ENCODE assay signal across 13 cellular contexts in genomic region chr11:65585396-65586246, GRCh38. TPM values are rescaled to one million over a fixed set of nuclear protein-coding genes. Genes with fewer than 3 reads are reported as not detected.
A peak's percentile ranks its signal among the peaks of the same experiment; 100 is the strongest.
DNase-seq lines count a peak whose midpoint lies in the region; ATAC-seq and TF ChIP-seq lines count a peak whose summit lies in the region.
"Had no signal": no experiment of that assay in that cellular context is flagged by ENCODE, and none has a peak within 500 bp of the region (broad histone marks: within the 10 kb centered on the region; RNA-seq: fewer than 3 reads in every experiment).

No MANE protein-coding gene starts in this region.

- TF ChIP-seq CTCF in esophagus muscularis mucosa (IDR thresholded peaks at IDR 0.05) (no peak), stomach (IDR thresholded peaks at IDR 0.05) (no peak)

- TF ChIP-seq EP300 in esophagus muscularis mucosa (IDR thresholded peaks at IDR 0.05), result no peak
- TF ChIP-seq EP300 in stomach (IDR thresholded peaks at IDR 0.05), result no peak

- H3K27ac ChIP-seq in esophagus muscularis mucosa (replicated peaks in 1 of 4) (peak overlapping the region; percentile 79 to 96 (median 82)), stomach (peak overlapping the region in 3 of 5 donors; percentile 71 to 81 (median 78))
- H3K27ac ChIP-seq: body of pancreas, hepatocyte had no signal

- H3K4me3 ChIP-seq in NT2/D1 (ENCODE audit: insufficient read length, low read depth) (no peak overlapping the region), esophagus muscularis mucosa (no peak overlapping the region), stomach (no peak overlapping the region)
- H3K4me3 ChIP-seq: body of pancreas, hepatocyte had no signal

- no peaks in the 10 kb centered on the region for H3K27me3 Mint-ChIP-seq in activated naive CD8-positive, alpha-beta T cell treated with anti-CD3 and anti-CD28 coated beads for 36 hours
- H3K27me3 Mint-ChIP-seq in activated naive CD8-positive, alpha-beta T cell treated with anti-CD3 and anti-CD28 coated beads, Interleukin-2, amount 50 U/mL, for 24 hours, result no peaks in the 10 kb centered on the region

- H3K4me3 Mint-ChIP-seq in activated naive CD8-positive, alpha-beta T cell treated with anti-CD3 and anti-CD28 coated beads for 36 hours, result no peak overlapping the region
- no peak overlapping the region for H3K4me3 Mint-ChIP-seq in activated naive CD8-positive, alpha-beta T cell treated with anti-CD3 and anti-CD28 coated beads, Interleukin-2, amount 50 U/mL, for 24 hours

- H3K4me1 ChIP-seq in NT2/D1 (ENCODE audit: insufficient read depth, insufficient read length) (peaks cover 27% of the 10 kb centered on the region), esophagus muscularis mucosa (peaks cover 46 to 87% (median 71%) of the 10 kb centered on the region in 4 donors), stomach (peaks cover 28 to 80% (median 56%) of the 10 kb centered on the region in 4 donors)
- H3K4me1 ChIP-seq: body of pancreas had no signal

- ATAC-seq in activated naive CD8-positive, alpha-beta T cell treated with anti-CD3 and anti-CD28 coated beads, Interleukin-2, amount 50 U/mL, for 24 hours, result no peak
- ATAC-seq in sciatic nerve, result no peak
- ATAC-seq: lower lobe of right lung had no signal

- WGBS in esophagus muscularis mucosa, result 74% methylated on average over 33 of the region's 51 CpGs
- WGBS in stomach, 5 donors, result 71 to 83% (median 73%) methylated on average over 26 to 51 of the region's 51 CpGs

- DNase-seq in activated naive CD8-positive, alpha-beta T cell treated with anti-CD3 and anti-CD28 coated beads for 36 hours, result no peak
- no peak for DNase-seq in activated naive CD8-positive, alpha-beta T cell treated with anti-CD3 and anti-CD28 coated beads, Interleukin-2, amount 50 U/mL, for 24 hours
- DNase-seq in NT2/D1 (ENCODE audit: low read depth, low spot score) (no peak), esophagus muscularis mucosa (ENCODE audit: extremely low spot score) (no peak), stomach (no peak), erythroblast (lab: John Stamatoyannopoulos, UW) (no peak), posterior vena cava (ENCODE audit: low spot score) (no peak), sciatic nerve (ENCODE audit: low spot score) (no peak)
- DNase-seq: lower lobe of right lung; stimulated activated CD4-positive, alpha-beta T cell treated with anti-CD3 and anti-CD28 coated beads, Interleukin-1b, Interleukin-23, amount 100 ng/mL, for 48 hours; stimulated activated naive CD4-positive, alpha-beta T cell had no signal

- H3K9me3 ChIP-seq in NT2/D1 (ENCODE audit: insufficient read depth, low read length), result no peaks in the 10 kb centered on the region
- H3K9me3 ChIP-seq in esophagus muscularis mucosa, result no peaks in the 10 kb centered on the region
- H3K9me3 ChIP-seq in stomach, result no peaks in the 10 kb centered on the region
- H3K9me3 ChIP-seq: body of pancreas, lower lobe of right lung had no signal

- H3K9ac ChIP-seq in NT2/D1 (ENCODE audit: insufficient read length, low read depth), result peak overlapping the region; percentile 33

- H3K4me1 Mint-ChIP-seq in activated naive CD8-positive, alpha-beta T cell treated with anti-CD3 and anti-CD28 coated beads for 36 hours, result peaks cover 30% of the 10 kb centered on the region
- H3K4me1 Mint-ChIP-seq in activated naive CD8-positive, alpha-beta T cell treated with anti-CD3 and anti-CD28 coated beads, Interleukin-2, amount 50 U/mL, for 24 hours, result peaks cover 41% of the 10 kb centered on the region

- intact Hi-C loops in esophagus muscularis mucosa (cut with DNase I) (no loop called here), stomach (cut with DNase I; ENCODE audit: low total_unique reads) (no loop called here), posterior vena cava (cut with DNase I) (loop anchor here in 1 of 2 donors (5.0 kb wide), 1 partner anchor 43 kb away; no protein-coding TSS in a partner anchor), sciatic nerve (cut with DNase I) (no loop called here)

- H3K36me3 ChIP-seq in NT2/D1 (ENCODE audit: insufficient read depth, insufficient read length, low read length), result peaks cover 43% of the 10 kb centered on the region
- peaks cover 45 to 81% (median 68%) of the 10 kb centered on the region in 4 donors for H3K36me3 ChIP-seq in esophagus muscularis mucosa
- peaks cover 33 to 83% (median 71%) of the 10 kb centered on the region in 4 donors for H3K36me3 ChIP-seq in stomach

- H3K36me3 Mint-ChIP-seq in activated naive CD8-positive, alpha-beta T cell treated with anti-CD3 and anti-CD28 coated beads for 36 hours, result peaks cover 10% of the 10 kb centered on the region
- H3K36me3 Mint-ChIP-seq in activated naive CD8-positive, alpha-beta T cell treated with anti-CD3 and anti-CD28 coated beads, Interleukin-2, amount 50 U/mL, for 24 hours (ENCODE audit: low read depth), result peaks cover 26% of the 10 kb centered on the region

- TF ChIP-seq POLR2A in esophagus muscularis mucosa (IDR thresholded peaks at IDR 0.05; ENCODE audit: low read depth) (no peak), stomach (IDR thresholded peaks at IDR 0.05) (no peak), erythroblast (IDR thresholded peaks at IDR 0.05; ENCODE audit: low read length) (no peak)

- no peaks in the 10 kb centered on the region for H3K9me3 Mint-ChIP-seq in activated naive CD8-positive, alpha-beta T cell treated with anti-CD3 and anti-CD28 coated beads for 36 hours
- no peaks in the 10 kb centered on the region for H3K9me3 Mint-ChIP-seq in activated naive CD8-positive, alpha-beta T cell treated with anti-CD3 and anti-CD28 coated beads, Interleukin-2, amount 50 U/mL, for 24 hours

- peak overlapping the region; percentile 25 for H3K27ac Mint-ChIP-seq in activated naive CD8-positive, alpha-beta T cell treated with anti-CD3 and anti-CD28 coated beads for 36 hours
- H3K27ac Mint-ChIP-seq in activated naive CD8-positive, alpha-beta T cell treated with anti-CD3 and anti-CD28 coated beads, Interleukin-2, amount 50 U/mL, for 24 hours, result no peak overlapping the region

- H3K27me3 ChIP-seq in NT2/D1 (ENCODE audit: insufficient read depth, insufficient read length) (no peaks in the 10 kb centered on the region), esophagus muscularis mucosa (no peaks in the 10 kb centered on the region), stomach (no peaks in the 10 kb centered on the region)
- H3K27me3 ChIP-seq: body of pancreas had no signal

RNA-seq across cellular contexts. Expression of gene EHBP1L1, which starts 9.8 kb away (rescaled TPM):
- 10 to 100 TPM; 55.7 to 60.0 TPM for total RNA-seq in activated naive CD8-positive, alpha-beta T cell treated with anti-CD3 and anti-CD28 coated beads for 36 hours
- total RNA-seq in esophagus muscularis mucosa (100 to 1,000 TPM; 186 to 472 (median 293) TPM), stomach (100 to 1,000 TPM in 4 of 5 donors, 10 to 100 TPM in 1; 43.0 to 200 (median 126) TPM), posterior vena cava (100 to 1,000 TPM; 190 to 223 TPM), sciatic nerve (149 TPM)
- polyA plus RNA-seq in stomach, result 10 to 100 TPM; 28.0 to 67.6 (median 49.2) TPM

RNA-seq across cellular contexts. Expression of gene KCNK7, which starts 10.0 kb away (rescaled TPM):
- total RNA-seq in activated naive CD8-positive, alpha-beta T cell treated with anti-CD3 and anti-CD28 coated beads for 36 hours, result under 1 TPM; 0.37 to 0.62 TPM
- total RNA-seq in esophagus muscularis mucosa (1 to 10 TPM in 3 of 4 donors, under 1 TPM in 1; 0.99 to 1.2 (median 1.2) TPM), stomach (1 to 10 TPM in 1 of 5 donors, under 1 TPM in 1, not detected in 3; 0.58 to 2.6 TPM), posterior vena cava (under 1 TPM; 0.65 to 0.71 TPM), sciatic nerve (1.5 TPM)
- 1 to 10 TPM in 2 of 3 donors, not detected in 1; 3.5 to 5.8 TPM for polyA plus RNA-seq in stomach
- total RNA-seq: hepatocyte had no signal

RNA-seq across cellular contexts. Expression of gene FAM89B, which starts 13.3 kb away (rescaled TPM):
- total RNA-seq in activated naive CD8-positive, alpha-beta T cell treated with anti-CD3 and anti-CD28 coated beads for 36 hours, result 10 to 100 TPM; 13.6 to 15.0 TPM
- 10 to 100 TPM; 47.9 to 90.4 (median 75.0) TPM for total RNA-seq in esophagus muscularis mucosa
- total RNA-seq in stomach, result 10 to 100 TPM in 4 of 5 donors, 1 to 10 TPM in 1; 3.9 to 57.8 (median 48.1) TPM
- polyA plus RNA-seq in stomach, result 10 to 100 TPM; 63.4 to 68.2 (median 65.1) TPM
- total RNA-seq in posterior vena cava, result 10 to 100 TPM; 43.3 to 53.0 TPM
- 44.1 TPM for total RNA-seq in sciatic nerve

RNA-seq across cellular contexts. Expression of gene ZNRD2, which starts 15.3 kb away (rescaled TPM):
- total RNA-seq in activated naive CD8-positive, alpha-beta T cell treated with anti-CD3 and anti-CD28 coated beads for 36 hours, result 10 to 100 TPM; 59.1 to 63.3 TPM
- total RNA-seq in esophagus muscularis mucosa, result 10 to 100 TPM; 43.6 to 77.3 (median 63.3) TPM
- total RNA-seq in stomach, result 10 to 100 TPM; 17.7 to 99.1 (median 51.9) TPM
- polyA plus RNA-seq in stomach, result 10 to 100 TPM; 49.6 to 56.6 (median 51.8) TPM
- total RNA-seq in posterior vena cava, result 10 to 100 TPM; 29.2 to 29.5 TPM
- total RNA-seq in sciatic nerve, result 23.7 TPM

RNA-seq across cellular contexts. Expression of gene LTBP3, which starts 27.5 kb away (rescaled TPM):
- total RNA-seq in activated naive CD8-positive, alpha-beta T cell treated with anti-CD3 and anti-CD28 coated beads for 36 hours, result 10 to 100 TPM; 35.5 to 36.0 TPM
- total RNA-seq in esophagus muscularis mucosa (100 to 1,000 TPM; 107 to 208 (median 137) TPM), stomach (100 to 1,000 TPM in 4 of 5 donors, 10 to 100 TPM in 1; 35.1 to 452 (median 117) TPM), posterior vena cava (100 to 1,000 TPM; 127 to 196 TPM), sciatic nerve (306 TPM)
- polyA plus RNA-seq in stomach, result 10 to 100 TPM; 26.9 to 58.2 (median 28.7) TPM
